Comparison of ENCODE assay signal across 11 cellular contexts in the genomic region with DNA sequence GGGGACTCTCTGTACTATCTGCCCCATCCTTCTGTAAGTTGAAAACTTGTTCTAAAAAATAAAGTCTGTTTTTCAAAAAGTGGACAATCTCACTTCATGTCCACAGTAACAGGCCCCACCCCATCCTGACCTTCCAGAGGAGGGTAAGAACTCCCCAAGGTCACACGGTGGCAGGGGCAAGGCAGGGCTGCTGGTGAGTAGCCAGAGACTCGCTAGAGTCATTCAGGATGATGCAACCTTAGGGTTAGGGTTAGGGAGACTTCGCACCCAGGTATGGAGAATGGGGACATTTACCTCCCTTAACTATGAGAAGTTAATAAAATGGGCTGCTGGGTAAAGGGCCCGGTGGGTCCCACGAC. TPM values are rescaled to one million over a fixed set of nuclear protein-coding genes. Genes with fewer than 3 reads are reported as not detected.
DNase-seq lines count a peak whose midpoint lies in the region; ATAC-seq and TF ChIP-seq lines count a peak whose summit lies in the region.
"Had no signal": no experiment of that assay in that cellular context is flagged by ENCODE, and none has a peak within 500 bp of the region (broad histone marks: within the 10 kb centered on the region; RNA-seq: fewer than 3 reads in every experiment).

No MANE protein-coding gene starts in this region.

- H3K27me3 Mint-ChIP-seq in stimulated activated naive CD8-positive, alpha-beta T cell treated with anti-CD3 and anti-CD28 coated beads, Interleukin-15, amount 100 ng/mL, for 72 hours: no peaks in the 10 kb centered on the region
- no peaks in the 10 kb centered on the region for H3K27me3 Mint-ChIP-seq in T-cell

- no peaks in the 10 kb centered on the region for H4K20me1 ChIP-seq in fibroblast of lung (ENCODE audit: control insufficient read depth, extremely low read depth, insufficient read depth, low read length)

- intact Hi-C loops in prostate gland (cut with DNase I): no loop called here

- TF ChIP-seq CTCF in fibroblast of lung (conservative IDR thresholded peaks at IDR 0.05 in 1 of 2, IDR thresholded peaks at IDR 0.05 in 1 of 2; ENCODE audit: low read depth in 1 of 2, low read length in 2 of 2) (no peak), prostate gland (IDR thresholded peaks at IDR 0.05) (no peak), coronary artery (IDR thresholded peaks at IDR 0.05) (no peak)

- H3K27ac ChIP-seq in fibroblast of lung (ENCODE audit: insufficient read depth, low read length) (peak overlapping the region; percentile 69), prostate gland (peak overlapping the region; percentile 15 to 30), coronary artery (peak overlapping the region in 1 of 2 donors; percentile 64)

- peaks cover 18% of the 10 kb centered on the region for H3K36me3 ChIP-seq in fibroblast of lung (ENCODE audit: control insufficient read depth, insufficient read depth, low read length)
- no peaks in the 10 kb centered on the region for H3K36me3 ChIP-seq in prostate gland

- H3K4me3 ChIP-seq in fibroblast of lung (replicated peaks in 1 of 4; ENCODE audit: control extremely low read depth in 1 of 4, insufficient read depth in 1 of 4, low read depth in 3 of 4, low read length in 4 of 4) (no peak overlapping the region), prostate gland (no peak overlapping the region), coronary artery (no peak overlapping the region)

- peaks cover 23% of the 10 kb centered on the region for H3K4me1 Mint-ChIP-seq in stimulated activated naive CD8-positive, alpha-beta T cell treated with anti-CD3 and anti-CD28 coated beads, Interleukin-15, amount 100 ng/mL, for 72 hours
- peaks cover 28 to 36% (median 29%) of the 10 kb centered on the region in 3 donors for H3K4me1 Mint-ChIP-seq in T-cell

- H3K9me3 Mint-ChIP-seq in stimulated activated naive CD8-positive, alpha-beta T cell treated with anti-CD3 and anti-CD28 coated beads, Interleukin-15, amount 100 ng/mL, for 72 hours: no peaks in the 10 kb centered on the region
- H3K9me3 Mint-ChIP-seq in T-cell: no peaks in the 10 kb centered on the region
- H3K9me3 Mint-ChIP-seq: activated T-helper 2 cell treated with anti-CD3 and anti-CD28 coated beads, Interferon-gamma antibody, Interleukin-2, Interleukin-4, amounts not matched to agents 10 μg/mL and 5 μg/mL and 100 μg/mL, durations not matched to agents 14 hours and 24 hours and 36 hours had no signal

- H3K27ac Mint-ChIP-seq in stimulated activated naive CD8-positive, alpha-beta T cell treated with anti-CD3 and anti-CD28 coated beads, Interleukin-15, amount 100 ng/mL, for 72 hours: peak overlapping the region; percentile 24 to 66
- H3K27ac Mint-ChIP-seq in T-cell: no peak overlapping the region
- H3K27ac Mint-ChIP-seq: activated T-helper 2 cell treated with anti-CD3 and anti-CD28 coated beads, Interferon-gamma antibody, Interleukin-2, Interleukin-4, amounts not matched to agents 10 μg/mL and 5 μg/mL and 100 μg/mL, durations not matched to agents 14 hours and 24 hours and 36 hours had no signal

- no peak for ATAC-seq in stimulated activated naive CD8-positive, alpha-beta T cell treated with anti-CD3 and anti-CD28 coated beads, Interleukin-15, amount 100 ng/mL, for 72 hours
- ATAC-seq in stimulated activated naive CD8-positive, alpha-beta T cell treated with anti-CD3 and anti-CD28 coated beads, Interleukin-15, Interleukin-2, amounts not matched to agents 100 U/mL and 50 U/mL, for 24 hours: no peak
- no peak for ATAC-seq in HG02759 (IDR thresholded peaks at IDR 0.05; ENCODE audit: unreplicated experiment)
- ATAC-seq in T-cell (replicated peaks in 1 of 4): no peak

- POLR2A ChIA-PET in T-cell (lab: Charles Lee): no interaction called here

- H3K9ac ChIP-seq in fibroblast of lung (ENCODE audit: insufficient read depth, low read length): no peak overlapping the region

- no peak for DNase-seq in stimulated activated naive CD8-positive, alpha-beta T cell treated with anti-CD3 and anti-CD28 coated beads, Interleukin-15, amount 100 ng/mL, for 72 hours
- no peak for DNase-seq in stimulated activated naive CD8-positive, alpha-beta T cell treated with anti-CD3 and anti-CD28 coated beads, Interleukin-15, Interleukin-2, amounts not matched to agents 100 U/mL and 50 U/mL, for 24 hours
- DNase-seq in fibroblast of lung (ENCODE audit: low read depth in 2 of 2) (no peak), prostate gland (ENCODE audit: low spot score) (no peak), T-cell (no peak), coronary artery (ENCODE audit: low spot score) (no peak), kidney glomerular epithelial cell (lab: John Stamatoyannopoulos, UW) (no peak)
- DNase-seq: effector CD4-positive, alpha-beta T cell; stimulated activated CD4-positive, alpha-beta T cell treated with anti-CD3 and anti-CD28 coated beads, Interleukin-15, amount 100 ng/mL, for 24 hours had no signal

- peaks cover 63% of the 10 kb centered on the region for H3K79me2 ChIP-seq in fibroblast of lung (ENCODE audit: control insufficient read depth, insufficient read depth, low read length)

- H3K4me3 Mint-ChIP-seq in stimulated activated naive CD8-positive, alpha-beta T cell treated with anti-CD3 and anti-CD28 coated beads, Interleukin-15, amount 100 ng/mL, for 72 hours: no peak overlapping the region
- H3K4me3 Mint-ChIP-seq in T-cell: no peak overlapping the region

- H3K9me3 ChIP-seq in fibroblast of lung (ENCODE audit: control insufficient read depth, insufficient read depth, low read depth, low read length): no peaks in the 10 kb centered on the region
- no peaks in the 10 kb centered on the region for H3K9me3 ChIP-seq in prostate gland

- CTCF ChIA-PET in T-cell (lab: Charles Lee): no interaction called here

- 85% methylated on average over 5 of the region's 5 CpGs for WGBS in prostate gland

- no peak overlapping the region for H2AFZ ChIP-seq in fibroblast of lung (ENCODE audit: low read length)

- TF ChIP-seq POLR2A in prostate gland (IDR thresholded peaks at IDR 0.05): no peak

- peaks cover 30% of the 10 kb centered on the region for H3K36me3 Mint-ChIP-seq in T-cell

- no peak overlapping the region for H3K4me2 ChIP-seq in fibroblast of lung (ENCODE audit: extremely low read depth, insufficient read depth, low read length)

- H3K4me1 ChIP-seq in fibroblast of lung (ENCODE audit: control insufficient read depth, extremely low read depth, insufficient read depth, low read length) (peaks cover 32% of the 10 kb centered on the region), prostate gland (replicated peaks) (peaks cover 20% of the 10 kb centered on the region)

- H3K27me3 ChIP-seq in fibroblast of lung (ENCODE audit: control insufficient read depth, insufficient read depth, low read length): no peaks in the 10 kb centered on the region
- H3K27me3 ChIP-seq in prostate gland (replicated peaks; ENCODE audit: insufficient read depth): no peaks in the 10 kb centered on the region

RNA-seq across cellular contexts. Expression of a gene that starts 15.4 kb away (rescaled TPM):
- total RNA-seq in fibroblast of lung (7.2 and 8.3 TPM in 2 replicates), prostate gland (10 to 100 TPM; 34.5 to 54.8 TPM), T-cell (10 to 100 TPM; 17.6 to 20.0 (median 18.3) TPM)
- polyA plus RNA-seq in fibroblast of lung: 41.1 and 56.9 TPM in 2 replicates
- polyA plus RNA-seq in fibroblast of lung (2012): 33.2 and 52.3 TPM in 2 replicates
- polyA minus RNA-seq in fibroblast of lung (ENCODE audit: low replicate concordance): 107 and 139 TPM in 2 replicates

RNA-seq across cellular contexts. Expression of a gene that starts 25.1 kb away (rescaled TPM):
- 31.7 and 33.4 TPM in 2 replicates for total RNA-seq in fibroblast of lung
- polyA plus RNA-seq in fibroblast of lung: 193 and 217 TPM in 2 replicates
- polyA plus RNA-seq in fibroblast of lung (2012): 148 and 150 TPM in 2 replicates
- 51.1 and 51.5 TPM in 2 replicates for polyA minus RNA-seq in fibroblast of lung (ENCODE audit: low replicate concordance)
- total RNA-seq in prostate gland: 10 to 100 TPM; 47.1 to 64.7 TPM
- total RNA-seq in T-cell: 100 to 1,000 TPM; 107 to 194 (median 116) TPM

RNA-seq across cellular contexts. Expression of a gene that starts 52.5 kb away (rescaled TPM):
- total RNA-seq in fibroblast of lung (87.1 and 106 TPM in 2 replicates), prostate gland (10 to 100 TPM; 72.8 to 77.2 TPM), T-cell (10 to 100 TPM; 25.8 to 53.8 (median 48.0) TPM)
- 15.6 and 21.0 TPM in 2 replicates for polyA plus RNA-seq in fibroblast of lung
- polyA plus RNA-seq in fibroblast of lung (2012): 41.0 and 47.6 TPM in 2 replicates
- 3.7 and 7.4 TPM in 2 replicates for polyA minus RNA-seq in fibroblast of lung (ENCODE audit: low replicate concordance)

Comparison
In these comparisons a context has a peak if more than half of its experiments do, and no peak if none do; other contexts are left out.
1. H3K27ac Mint-ChIP-seq: peak in stimulated activated naive CD8-positive, alpha-beta T cell treated with anti-CD3 and anti-CD28 coated beads, Interleukin-15, amount 100 ng/mL, for 72 hours (2 of 2); none in T-cell (0 of 2).